In genomic region chr7:23022258-23022745, GRCh38 we compare ENCODE assay signal across 12 cellular contexts. TPM values are rescaled to one million over a fixed set of nuclear protein-coding genes. Genes with fewer than 3 reads are reported as not detected.
A peak's percentile ranks its signal among the peaks of the same experiment; 100 is the strongest.
DNase-seq lines count a peak whose midpoint lies in the region; ATAC-seq, FAIRE-seq and TF ChIP-seq lines count a peak whose summit lies in the region.
"Had no signal": no experiment of that assay in that cellular context is flagged by ENCODE, and none has a peak within 500 bp of the region (broad histone marks: within the 10 kb centered on the region; RNA-seq: fewer than 3 reads in every experiment).

No MANE protein-coding gene starts in this region.

- H3K27me3 ChIP-seq in brain microvascular endothelial cell (replicated peaks) = no peaks in the 10 kb centered on the region
- no peaks in the 10 kb centered on the region for H3K27me3 ChIP-seq in keratinocyte (ENCODE audit: control insufficient read depth, extremely low read depth, insufficient read depth, low read length)
- H3K27me3 ChIP-seq in HAP-1 (ENCODE audit: low read depth) = no peaks in the 10 kb centered on the region

- H3K79me2 ChIP-seq in keratinocyte (ENCODE audit: control insufficient read depth, insufficient read depth, low read length) = no peaks in the 10 kb centered on the region

- H3K36me3 ChIP-seq in brain microvascular endothelial cell (replicated peaks) = no peaks in the 10 kb centered on the region
- H3K36me3 ChIP-seq in keratinocyte (ENCODE audit: control insufficient read depth in 2 of 2, extremely low read depth in 1 of 2, insufficient read depth in 2 of 2, low read length in 2 of 2) = no peaks in the 10 kb centered on the region
- no peaks in the 10 kb centered on the region for H3K36me3 ChIP-seq in HAP-1 (replicated peaks)
- H3K36me3 ChIP-seq: prostate gland had no signal

- no peaks in the 10 kb centered on the region for H3K9me1 ChIP-seq in keratinocyte (ENCODE audit: control insufficient read depth, extremely low read depth, insufficient read depth, low read length)

- ATAC-seq in HG03045 (IDR thresholded peaks at IDR 0.05; ENCODE audit: unreplicated experiment) (no peak), GM18498 (IDR thresholded peaks at IDR 0.05; ENCODE audit: unreplicated experiment) (no peak)

- in situ Hi-C loops in brain microvascular endothelial cell (cut with HindIII; ENCODE audit: low pct_ligation_motif_present, low sequenced_read_pairs) = no loop called here
- in situ Hi-C loops in HAP-1 (cut with MboI; ENCODE audit: low sequenced_read_pairs) = no loop called here

- H3K4me1 ChIP-seq in keratinocyte (ENCODE audit: control insufficient read depth, extremely low read depth, insufficient read depth, low read length) (peaks cover 36% of the 10 kb centered on the region), HAP-1 (peaks cover 6% of the 10 kb centered on the region)
- H3K4me1 ChIP-seq: prostate gland had no signal

- H3K9me3 ChIP-seq in keratinocyte (ENCODE audit: control insufficient read depth, low read depth, low read length) = no peaks in the 10 kb centered on the region
- no peaks in the 10 kb centered on the region; the same call in 1 of the 2 replicates for H3K9me3 ChIP-seq in HAP-1
- H3K9me3 ChIP-seq: prostate gland had no signal

- DNase-seq in A172 (ENCODE audit: low spot score) = peak; percentile 73
- no peak for DNase-seq in GM12891 (ENCODE audit: insufficient read length, low spot score)
- DNase-seq in brain microvascular endothelial cell = peak; percentile 81
- DNase-seq in keratinocyte (ENCODE audit: low read depth, low spot score) = no peak
- no peak for DNase-seq in iPS-NIHi7 (ENCODE audit: extremely low spot score)
- no peak for DNase-seq in HAP-1 (ENCODE audit: low spot score in 2 of 2)
- DNase-seq: DMS 273 treated with DMSO at 0.1 percent for 48 hours, NCI-H2107, SIG-M5 had no signal

- TF ChIP-seq CTCF in brain microvascular endothelial cell (IDR thresholded peaks at IDR 0.05; ENCODE audit: low read depth, low read length, missing control alignments) (no peak), keratinocyte (optimal IDR thresholded peaks at IDR 0.05 in 1 of 3, IDR thresholded peaks at IDR 0.05 in 1 of 3, conservative IDR thresholded peaks at IDR 0.05 in 1 of 3; ENCODE audit: extremely low read depth in 1 of 3, insufficient read depth in 2 of 3, low read length in 3 of 3) (no peak)

- no peak for FAIRE-seq in GM12891 (lab: Jason Lieb, UNC)
- FAIRE-seq in keratinocyte (lab: Jason Lieb, UNC) = peak; percentile 82

- no peak overlapping the region for H2AFZ ChIP-seq in keratinocyte (ENCODE audit: control insufficient read depth, low read length)

- H3K4me2 ChIP-seq in keratinocyte (ENCODE audit: control insufficient read depth, extremely low read depth, insufficient read depth, low read depth, low read length) = peak overlapping the region; percentile 47

- H4K20me1 ChIP-seq in keratinocyte (ENCODE audit: control insufficient read depth, extremely low read depth, insufficient read depth, low read length) = no peaks in the 10 kb centered on the region

- H3K4me3 ChIP-seq in brain microvascular endothelial cell (ENCODE audit: low read depth, low read length) (no peak overlapping the region), keratinocyte (ENCODE audit: control insufficient read depth in 2 of 3, extremely low read depth in 1 of 3, insufficient read depth in 2 of 3, low read depth in 1 of 3, low read length in 3 of 3) (no peak overlapping the region), HAP-1 (no peak overlapping the region)
- H3K4me3 ChIP-seq: prostate gland had no signal

- dilution Hi-C loops in keratinocyte (cut with MboI; ENCODE audit: extremely low pct_ligation_motif_present, low sequenced_read_pairs) = no loop called here

- H3K27ac ChIP-seq in brain microvascular endothelial cell = peak overlapping the region; percentile 16
- H3K27ac ChIP-seq in keratinocyte (ENCODE audit: control insufficient read depth, insufficient read depth, low read length) = peak overlapping the region; percentile 97
- H3K27ac ChIP-seq: prostate gland had no signal

- TF ChIP-seq POLR2A in GM12891 (IDR thresholded peaks at IDR 0.05; ENCODE audit: low read depth, low read length) = no peak

- H3K9ac ChIP-seq in keratinocyte (ENCODE audit: control insufficient read depth, extremely low read depth, insufficient read depth, low read length) = peak overlapping the region; percentile 26

TF ChIP-seq in GM12891, 5 proteins besides CTCF, POLR2A, EP300 and RAD21:
- TF ChIP-seq POU2F2 (IDR thresholded peaks at IDR 0.05; ENCODE audit: low read depth, low read length) = 0 out of 2 replicates have a peak, but pooled peaks have one; percentile 13
- TF ChIP-seq PAX5 (IDR thresholded peaks at IDR 0.05; ENCODE audit: insufficient read depth, low read length, severe bottlenecking) = no peak
- TF ChIP-seq POLR2AphosphoS5 (IDR thresholded peaks at IDR 0.05; ENCODE audit: low read depth, low read length) = no peak
- TF ChIP-seq TAF1 (IDR thresholded peaks at IDR 0.05; ENCODE audit: low read depth, low read length) = no peak
- no peak for TF ChIP-seq SPI1 (IDR thresholded peaks at IDR 0.05; ENCODE audit: low read depth, low read length)

RNA-seq across cellular contexts. Expression of gene HYCC1, which starts 8.4 kb away (rescaled TPM):
- 70.2 and 75.6 TPM in 2 replicates for total RNA-seq in A172 (2014; rRNA removed; shearing (Covaris generic))
- 11.9 TPM for polyA plus RNA-seq in GM12891 (2012; ENCODE audit: low read depth, missing spikeins)
- 17.1 to 35.8 TPM (median 31.7 TPM) in 3 replicates for polyA plus RNA-seq in keratinocyte
- 31.2 TPM for polyA plus RNA-seq in keratinocyte (2011; ENCODE audit: low read depth)
- polyA plus RNA-seq in keratinocyte (2011; cell fraction: cytosol; rRNA removed) = 14.8 and 25.2 TPM in 2 replicates
- 26.0 and 35.9 TPM in 2 replicates for polyA plus RNA-seq in keratinocyte (2011; cell fraction: nucleus; rRNA removed)
- polyA plus RNA-seq in keratinocyte (2012; ENCODE audit: low replicate concordance) = 9.5 and 29.2 TPM in 2 replicates
- polyA minus RNA-seq in keratinocyte = 12.9 to 40.9 TPM (median 22.2 TPM) in 3 replicates
- polyA minus RNA-seq in keratinocyte (2011; cell fraction: cytosol; rRNA and poly(A)+ RNA removed) = 29.7 TPM
- 20.7 and 42.2 TPM in 2 replicates for polyA minus RNA-seq in keratinocyte (2011; cell fraction: nucleus; rRNA and poly(A)+ RNA removed)

Comparison
In these comparisons a context has a peak if more than half of its experiments do, and no peak if none do; other contexts are left out.
1. DNase-seq: peak in A172 (single experiment) and brain microvascular endothelial cell (single experiment); none in GM12891 (single experiment), keratinocyte (single experiment), iPS-NIHi7 (single experiment) and HAP-1 (0 of 2).